ENCODE assay signal across 14 cellular contexts in the genomic region with DNA sequence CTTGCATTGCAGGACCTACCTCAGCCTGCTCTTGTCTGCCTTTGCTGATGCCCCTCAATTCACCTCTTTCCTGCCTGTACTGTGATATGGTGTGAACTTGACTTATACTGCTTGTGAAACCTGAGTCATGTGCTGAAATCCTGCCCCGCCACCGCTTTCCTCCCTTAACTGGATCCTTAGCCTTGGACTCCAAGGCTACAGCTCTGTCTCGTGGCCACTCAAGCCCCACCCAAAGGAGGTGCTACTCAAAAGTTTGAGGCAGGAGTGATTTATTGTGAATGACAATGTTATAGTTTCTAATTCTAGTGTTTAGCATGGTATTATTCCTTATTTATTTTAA. TPM values are rescaled to one million over a fixed set of nuclear protein-coding genes. Genes with fewer than 3 reads are reported as not detected.
A peak's percentile ranks its signal among the peaks of the same experiment; 100 is the strongest.
DNase-seq lines count a peak whose midpoint lies in the region; ATAC-seq, FAIRE-seq and TF ChIP-seq lines count a peak whose summit lies in the region.
"Had no signal": no experiment of that assay in that cellular context is flagged by ENCODE, and none has a peak within 500 bp of the region (broad histone marks: within the 10 kb centered on the region; RNA-seq: fewer than 3 reads in every experiment).

No MANE protein-coding gene starts in this region.

- H3K4me1 ChIP-seq in endothelial cell of umbilical vein (ENCODE audit: control insufficient read depth, extremely low read depth, insufficient read depth, low read length) (peaks cover 11% of the 10 kb centered on the region), upper lobe of right lung (no peaks in the 10 kb centered on the region)

- no peak for DNase-seq in Right ventricle myocardium inferior (ENCODE audit: missing footprints)
- DNase-seq in cardiac septum (ENCODE audit: low spot score): no peak
- DNase-seq in endothelial cell of umbilical vein (ENCODE audit: low read depth, low spot score): peak; percentile 51
- no peak for DNase-seq in left colon
- no peak for DNase-seq in upper lobe of right lung
- no peak for DNase-seq in activated T-helper 1 cell treated with anti-CD3 and anti-CD28 coated beads, Interleukin-12 subunit alpha, Interleukin-12 subunit beta, Interleukin-2, Interleukin-4 antibody, amounts not matched to agents 30 ng/mL and 10 ng/mL and 1 ng/mL, durations not matched to agents 14 hours and 24 hours and 36 hours (ENCODE audit: low spot score)
- DNase-seq in NCI-H82 (lab: John Stamatoyannopoulos, UW): no peak
- DNase-seq: activated T-cell treated with anti-CD3 and anti-CD28 coated beads, Interleukin-2, amount 50 U/mL, for 4 hours; NCI-H510A treated with DMSO at 0.1 percent for 48 hours; thyroid gland had no signal

- H3K27me3 ChIP-seq in endothelial cell of umbilical vein (ENCODE audit: control insufficient read depth in 2 of 2, insufficient read depth in 2 of 2, low read length in 2 of 2) (no peaks in the 10 kb centered on the region), upper lobe of right lung (no peaks in the 10 kb centered on the region)
- H3K27me3 ChIP-seq: thyroid gland had no signal

- no peak overlapping the region for H3K9ac ChIP-seq in endothelial cell of umbilical vein (replicated peaks; ENCODE audit: extremely low read depth, insufficient read depth, low read length)

- H3K36me3 Mint-ChIP-seq in activated T-helper 1 cell treated with anti-CD3 and anti-CD28 coated beads, Interleukin-12 subunit alpha, Interleukin-12 subunit beta, Interleukin-2, Interleukin-4 antibody, amounts not matched to agents 30 ng/mL and 10 ng/mL and 1 ng/mL, durations not matched to agents 14 hours and 24 hours and 36 hours (ENCODE audit: low read depth): no peaks in the 10 kb centered on the region

- H3K4me2 ChIP-seq in endothelial cell of umbilical vein (ENCODE audit: insufficient read depth, low read length): no peak overlapping the region

- H4K20me1 ChIP-seq in endothelial cell of umbilical vein (replicated peaks; ENCODE audit: control insufficient read depth, extremely low read depth, insufficient read depth, low read length): no peaks in the 10 kb centered on the region

- H3K4me3 ChIP-seq in endothelial cell of umbilical vein (replicated peaks in 1 of 3; ENCODE audit: insufficient read depth in 1 of 3, low read depth in 1 of 3, low read length in 3 of 3): no peak overlapping the region
- no peak overlapping the region for H3K4me3 ChIP-seq in upper lobe of right lung
- H3K4me3 ChIP-seq: SK-N-MC, thyroid gland had no signal

- POLR2A ChIA-PET in endothelial cell of umbilical vein (lab: Charles Lee): no interaction called here

- no peaks in the 10 kb centered on the region for H3K9me3 Mint-ChIP-seq in activated T-helper 1 cell treated with anti-CD3 and anti-CD28 coated beads, Interleukin-12 subunit alpha, Interleukin-12 subunit beta, Interleukin-2, Interleukin-4 antibody, amounts not matched to agents 30 ng/mL and 10 ng/mL and 1 ng/mL, durations not matched to agents 14 hours and 24 hours and 36 hours
- H3K9me3 Mint-ChIP-seq: activated T-cell treated with anti-CD3 and anti-CD28 coated beads, Interleukin-2, amount 50 U/mL, for 4 hours had no signal

- no peaks in the 10 kb centered on the region for H3K79me2 ChIP-seq in endothelial cell of umbilical vein (ENCODE audit: control insufficient read depth, insufficient read depth, low read length)

- H3K27me3 Mint-ChIP-seq in activated T-helper 1 cell treated with anti-CD3 and anti-CD28 coated beads, Interleukin-12 subunit alpha, Interleukin-12 subunit beta, Interleukin-2, Interleukin-4 antibody, amounts not matched to agents 30 ng/mL and 10 ng/mL and 1 ng/mL, durations not matched to agents 14 hours and 24 hours and 36 hours (ENCODE audit: insufficient read depth): peaks cover 7% of the 10 kb centered on the region
- H3K27me3 Mint-ChIP-seq: progenitor cell of endocrine pancreas had no signal

- no peak overlapping the region for H3K4me3 Mint-ChIP-seq in activated T-helper 1 cell treated with anti-CD3 and anti-CD28 coated beads, Interleukin-12 subunit alpha, Interleukin-12 subunit beta, Interleukin-2, Interleukin-4 antibody, amounts not matched to agents 30 ng/mL and 10 ng/mL and 1 ng/mL, durations not matched to agents 14 hours and 24 hours and 36 hours
- H3K4me3 Mint-ChIP-seq: activated T-cell treated with anti-CD3 and anti-CD28 coated beads, Interleukin-2, amount 50 U/mL, for 4 hours had no signal

- intact Hi-C loops in Right ventricle myocardium inferior (cut with DNase I): loop anchor here (2.0 kb wide), 1 partner anchor 83 kb away; no protein-coding TSS in a partner anchor
- intact Hi-C loops in cardiac septum (cut with DNase I): loop anchor here (2.0 kb wide), 1 partner anchor 51 kb away; no protein-coding TSS in a partner anchor
- intact Hi-C loops in endothelial cell of umbilical vein (cut with micrococcal nuclease): no loop called here
- intact Hi-C loops in left colon (cut with DNase I, micrococcal nuclease): no loop called here
- intact Hi-C loops in upper lobe of right lung (cut with DNase I): no loop called here
- intact Hi-C loops in activated T-helper 1 cell treated with anti-CD3 and anti-CD28 coated beads, Interleukin-12 subunit alpha, Interleukin-12 subunit beta, Interleukin-2, Interleukin-4 antibody, amounts not matched to agents 30 ng/mL and 10 ng/mL and 1 ng/mL, durations not matched to agents 14 hours and 24 hours and 36 hours (cut with micrococcal nuclease): no loop called here

- H3K36me3 ChIP-seq in endothelial cell of umbilical vein (ENCODE audit: control insufficient read depth in 2 of 2, extremely low read depth in 1 of 2, insufficient read depth in 2 of 2, low read length in 2 of 2): peaks cover 0 to 12% of the 10 kb centered on the region in 2 experiments
- H3K36me3 ChIP-seq in upper lobe of right lung: no peaks in the 10 kb centered on the region
- H3K36me3 ChIP-seq: thyroid gland had no signal

- CTCF ChIA-PET in endothelial cell of umbilical vein (lab: Charles Lee): interaction anchor here (1.0 to 2.0 kb wide), 5 partner anchors 8 to 103 kb away, joined by 3 to 8 read pairs (median 3); no protein-coding TSS in a partner anchor

- H3K27ac ChIP-seq in endothelial cell of umbilical vein (ENCODE audit: insufficient read depth, low read depth, low read length): no peak overlapping the region
- no peak overlapping the region for H3K27ac ChIP-seq in upper lobe of right lung
- H3K27ac ChIP-seq: SK-N-MC, thyroid gland had no signal

- peaks cover 20% of the 10 kb centered on the region for H3K4me1 Mint-ChIP-seq in activated T-helper 1 cell treated with anti-CD3 and anti-CD28 coated beads, Interleukin-12 subunit alpha, Interleukin-12 subunit beta, Interleukin-2, Interleukin-4 antibody, amounts not matched to agents 30 ng/mL and 10 ng/mL and 1 ng/mL, durations not matched to agents 14 hours and 24 hours and 36 hours (ENCODE audit: low read depth)

- no peak overlapping the region for H3K27ac Mint-ChIP-seq in activated T-helper 1 cell treated with anti-CD3 and anti-CD28 coated beads, Interleukin-12 subunit alpha, Interleukin-12 subunit beta, Interleukin-2, Interleukin-4 antibody, amounts not matched to agents 30 ng/mL and 10 ng/mL and 1 ng/mL, durations not matched to agents 14 hours and 24 hours and 36 hours
- H3K27ac Mint-ChIP-seq: progenitor cell of endocrine pancreas had no signal

- TF ChIP-seq CTCF in endothelial cell of umbilical vein (IDR thresholded peaks at IDR 0.05; ENCODE audit: extremely low read depth in 1 of 2, insufficient read depth in 1 of 2, low read depth in 1 of 2, low read length in 2 of 2) (no peak), upper lobe of right lung (IDR thresholded peaks at IDR 0.05) (no peak)

- peak; percentile 69 for FAIRE-seq in endothelial cell of umbilical vein (lab: Jason Lieb, UNC)
- FAIRE-seq: A204.1 had no signal

- no peak overlapping the region for H2AFZ ChIP-seq in endothelial cell of umbilical vein (ENCODE audit: low read depth, low read length)

- no peak for TF ChIP-seq POLR2A in endothelial cell of umbilical vein (IDR thresholded peaks at IDR 0.05; ENCODE audit: low read depth, low read length)

- H3K9me1 ChIP-seq in endothelial cell of umbilical vein (replicated peaks; ENCODE audit: control insufficient read depth, extremely low read depth, insufficient read depth, low read length): no peaks in the 10 kb centered on the region

- BruUV-seq in endothelial cell of umbilical vein (replicated peaks; lab: Mats Ljungman, UMichigan): no TSS peak

- dilution Hi-C loops in endothelial cell of umbilical vein (cut with MboI; ENCODE audit: extremely low pct_ligation_motif_present, low sequenced_read_pairs): no loop called here

- H3K9me3 ChIP-seq in endothelial cell of umbilical vein (replicated peaks; ENCODE audit: control insufficient read depth, insufficient read depth, low read length) (no peaks in the 10 kb centered on the region), upper lobe of right lung (no peaks in the 10 kb centered on the region)
- H3K9me3 ChIP-seq: thyroid gland had no signal

- peak; percentile 23 for ATAC-seq in Right ventricle myocardium inferior
- ATAC-seq in left colon: peak; percentile 74
- peak; percentile 73 for ATAC-seq in upper lobe of right lung
- ATAC-seq in SK-N-SH treated with all-trans-retinoic acid at 6 μM for 48 hours: no peak
- ATAC-seq: activated T-cell treated with anti-CD3 and anti-CD28 coated beads, Interleukin-2, amount 50 U/mL, for 4 hours had no signal

RNA-seq across cellular contexts. Expression of gene MYZAP, which starts 56.1 kb away (rescaled TPM):
- 869 TPM for total RNA-seq in Right ventricle myocardium inferior
- total RNA-seq in cardiac septum: 658 TPM
- 6.1 and 8.1 TPM in 2 replicates for total RNA-seq in endothelial cell of umbilical vein
- polyA plus RNA-seq in endothelial cell of umbilical vein: 5.2 and 6.3 TPM in 2 replicates
- 9.2 and 10.8 TPM in 2 replicates for polyA plus RNA-seq in endothelial cell of umbilical vein (2011; cell fraction: cytosol; rRNA removed)
- polyA plus RNA-seq in endothelial cell of umbilical vein (2011; cell fraction: nucleus; rRNA removed): 8.5 TPM in 2 replicates
- polyA plus RNA-seq in endothelial cell of umbilical vein (2012): 13.3 and 14.4 TPM in 2 replicates
- 3.1 and 5.3 TPM in 2 replicates for polyA minus RNA-seq in endothelial cell of umbilical vein
- polyA minus RNA-seq in endothelial cell of umbilical vein (2011; cell fraction: cytosol; rRNA and poly(A)+ RNA removed): not detected
- polyA minus RNA-seq in endothelial cell of umbilical vein (2011; cell fraction: nucleus; rRNA and poly(A)+ RNA removed): 3.4 and 4.5 TPM in 2 replicates
- total RNA-seq in left colon: 10 to 100 TPM; 12.9 to 21.3 TPM
- total RNA-seq in upper lobe of right lung: 30.9 TPM
- not detected in 2 replicates for total RNA-seq in activated T-helper 1 cell treated with anti-CD3 and anti-CD28 coated beads, Interleukin-12 subunit alpha, Interleukin-12 subunit beta, Interleukin-2, Interleukin-4 antibody, amounts not matched to agents 30 ng/mL and 10 ng/mL and 1 ng/mL, durations not matched to agents 14 hours and 24 hours and 36 hours

RNA-seq across cellular contexts. Expression of gene POLR2M, which starts 58.8 kb away (rescaled TPM):
- total RNA-seq in Right ventricle myocardium inferior: 42.6 TPM
- total RNA-seq in cardiac septum: 80.8 TPM
- total RNA-seq in endothelial cell of umbilical vein: 42.5 and 50.6 TPM in 2 replicates
- polyA plus RNA-seq in endothelial cell of umbilical vein: 38.4 and 68.2 TPM in 2 replicates
- 42.5 and 67.4 TPM in 2 replicates for polyA plus RNA-seq in endothelial cell of umbilical vein (2011; cell fraction: cytosol; rRNA removed)
- polyA plus RNA-seq in endothelial cell of umbilical vein (2011; cell fraction: nucleus; rRNA removed): 34.7 and 45.1 TPM in 2 replicates
- 24.9 and 27.9 TPM in 2 replicates for polyA plus RNA-seq in endothelial cell of umbilical vein (2012)
- 46.0 and 74.4 TPM in 2 replicates for polyA minus RNA-seq in endothelial cell of umbilical vein
- polyA minus RNA-seq in endothelial cell of umbilical vein (2011; cell fraction: cytosol; rRNA and poly(A)+ RNA removed): 80.5 TPM
- 42.3 and 67.3 TPM in 2 replicates for polyA minus RNA-seq in endothelial cell of umbilical vein (2011; cell fraction: nucleus; rRNA and poly(A)+ RNA removed)
- total RNA-seq in left colon: 10 to 100 TPM; 40.8 to 64.4 TPM
- 63.7 TPM for total RNA-seq in upper lobe of right lung
- total RNA-seq in activated T-helper 1 cell treated with anti-CD3 and anti-CD28 coated beads, Interleukin-12 subunit alpha, Interleukin-12 subunit beta, Interleukin-2, Interleukin-4 antibody, amounts not matched to agents 30 ng/mL and 10 ng/mL and 1 ng/mL, durations not matched to agents 14 hours and 24 hours and 36 hours: 60.3 and 62.4 TPM in 2 replicates

Comparison
In these comparisons a context has a peak if more than half of its experiments do, and no peak if none do; other contexts are left out.
1. RNA of gene MYZAP, which starts 56.1 kb away (total RNA-seq): 869 TPM in Right ventricle myocardium inferior (single experiment) and 658 TPM in cardiac septum (single experiment); 30.9 TPM in upper lobe of right lung (single experiment), 12.9 to 21.3 TPM in left colon, 6.1 to 8.1 TPM in endothelial cell of umbilical vein and not detected in activated T-helper 1 cell treated with anti-CD3 and anti-CD28 coated beads, Interleukin-12 subunit alpha, Interleukin-12 subunit beta, Interleukin-2, Interleukin-4 antibody, amounts not matched to agents 30 ng/mL and 10 ng/mL and 1 ng/mL, durations not matched to agents 14 hours and 24 hours and 36 hours; every median in the first group is over 10 times any median in the second.
2. intact Hi-C loops: an anchor here in Right ventricle myocardium inferior (2.0 kb wide) and cardiac septum (2.0 kb wide); none called in endothelial cell of umbilical vein, left colon, upper lobe of right lung and activated T-helper 1 cell treated with anti-CD3 and anti-CD28 coated beads, Interleukin-12 subunit alpha, Interleukin-12 subunit beta, Interleukin-2, Interleukin-4 antibody, amounts not matched to agents 30 ng/mL and 10 ng/mL and 1 ng/mL, durations not matched to agents 14 hours and 24 hours and 36 hours.